In the genomic region with DNA sequence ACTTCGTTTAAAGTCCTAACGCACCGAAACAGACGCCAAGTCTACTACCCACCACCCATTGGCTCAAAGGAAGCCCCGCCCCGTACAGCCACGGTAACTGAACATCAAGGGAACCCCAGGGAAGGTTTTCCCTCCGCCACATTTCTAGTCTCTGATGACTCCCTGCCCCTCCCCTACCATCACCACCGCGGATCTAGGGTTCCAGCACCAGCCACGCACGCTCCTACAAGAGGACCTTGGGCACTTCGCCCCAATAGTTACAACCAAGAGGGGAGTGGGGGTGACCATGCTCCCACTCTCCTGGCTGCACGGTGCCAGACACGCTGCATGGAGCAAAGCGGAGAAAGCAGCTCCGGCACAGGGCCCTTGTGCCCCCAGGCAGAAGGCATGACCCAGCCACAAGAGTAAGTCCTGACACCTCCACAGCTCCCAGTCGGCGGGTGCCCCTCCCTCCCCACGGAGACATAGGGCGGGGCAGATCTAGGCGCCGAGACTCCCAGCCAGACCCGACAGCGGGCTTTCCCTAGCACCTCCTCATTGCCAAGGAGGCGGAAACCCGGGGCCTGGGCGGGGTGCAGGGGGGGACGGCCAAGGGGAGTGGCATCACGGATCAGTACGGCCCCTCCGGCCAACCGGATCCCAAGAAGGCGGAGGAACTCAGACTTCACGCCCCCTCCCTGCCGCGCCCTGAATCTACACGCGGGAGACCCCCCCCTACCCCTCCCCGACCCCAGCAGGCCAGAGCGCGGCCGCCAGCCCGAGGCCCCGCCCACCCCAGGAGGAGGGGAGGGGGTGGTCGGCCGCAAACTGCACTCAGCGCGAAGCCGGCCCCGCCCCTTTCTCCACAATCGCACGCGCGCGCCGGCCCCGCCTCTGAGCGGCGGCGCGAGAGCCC, we compare ENCODE assay signal across 1 cellular context.
TF ChIP-seq lines count a peak whose summit lies in the region.

No MANE protein-coding gene starts in this region.

TF ChIP-seq in HEK293, 187 proteins besides CTCF, POLR2A, EP300 and RAD21 (continued from another document and continues in another):
- TF ChIP-seq ZXDB (tag by site-specific recombination; IDR thresholded peaks at IDR 0.05) (peak; percentile 100), ZBTB17 (tag by site-specific recombination; IDR thresholded peaks at IDR 0.05) (peak; percentile 99), ZNF670 (tag by site-specific recombination; IDR thresholded peaks at IDR 0.05; ENCODE audit: low read depth) (no peak), ZBTB8A (tag by site-specific recombination; IDR thresholded peaks at IDR 0.05) (peak; percentile 90), ZNF157 (tag by site-specific recombination; IDR thresholded peaks at IDR 0.05) (no peak), ZNF433 (tag by site-specific recombination; IDR thresholded peaks at IDR 0.05; ENCODE audit: low read depth) (no peak), ZNF521 (tag by site-specific recombination; IDR thresholded peaks at IDR 0.05) (no peak), EGR2 (tag by site-specific recombination; IDR thresholded peaks at IDR 0.05; ENCODE audit: low read depth) (no peak), ZBTB21 (tag by site-specific recombination; IDR thresholded peaks at IDR 0.05) (peak; percentile 51; the same call in 1 of the 2 replicates), BCL11A (tag by site-specific recombination; IDR thresholded peaks at IDR 0.05; ENCODE audit: low read depth) (no peak), ZFP37 (tag by site-specific recombination; IDR thresholded peaks at IDR 0.05) (no peak), ZNF677 (tag by site-specific recombination; IDR thresholded peaks at IDR 0.05) (no peak), ZNF501 (tag by site-specific recombination; IDR thresholded peaks at IDR 0.05) (peak; percentile 69; the same call in 1 of the 2 replicates), ZSCAN16 (tag by site-specific recombination; IDR thresholded peaks at IDR 0.05) (no peak), ZNF544 (tag by site-specific recombination; IDR thresholded peaks at IDR 0.05) (no peak), SP7 (tag by site-specific recombination; IDR thresholded peaks at IDR 0.05) (peak; percentile 93), ZNF155 (tag by site-specific recombination; IDR thresholded peaks at IDR 0.05) (no peak), KLF16 (tag by site-specific recombination; IDR thresholded peaks at IDR 0.05) (peak; percentile 81), ZNF221 (tag by site-specific recombination; IDR thresholded peaks at IDR 0.05; ENCODE audit: borderline replicate concordance) (no peak), ZNF830 (tag by site-specific recombination; IDR thresholded peaks at IDR 0.05; ENCODE audit: low read depth) (no peak), ZNF658 (tag by site-specific recombination; IDR thresholded peaks at IDR 0.05) (no peak), ZNF843 (tag by site-specific recombination; IDR thresholded peaks at IDR 0.05) (peak; percentile 56; the same call in 1 of the 2 replicates), ZFP41 (tag by site-specific recombination; IDR thresholded peaks at IDR 0.05; ENCODE audit: borderline replicate concordance) (no peak), TCF7L2 (IDR thresholded peaks at IDR 0.05; ENCODE audit: borderline replicate concordance, low read depth, low read length) (no peak), IKZF3 (tag by site-specific recombination; IDR thresholded peaks at IDR 0.05) (peak; percentile 78), ZBTB20 (tag by site-specific recombination; IDR thresholded peaks at IDR 0.05) (peak; percentile 97), GLIS1 (tag by site-specific recombination; IDR thresholded peaks at IDR 0.05) (peak; percentile 85), ZNF426 (tag by site-specific recombination; IDR thresholded peaks at IDR 0.05) (no peak), OVOL3 (tag by site-specific recombination; IDR thresholded peaks at IDR 0.05) (no peak), ZNF473 (tag by site-specific recombination; IDR thresholded peaks at IDR 0.05) (no peak), ZNF16 (tag by site-specific recombination; IDR thresholded peaks at IDR 0.05; ENCODE audit: low read depth) (no peak), ZNF837 (tag by site-specific recombination; IDR thresholded peaks at IDR 0.05) (no peak), SCRT1 (tag by site-specific recombination; IDR thresholded peaks at IDR 0.05; ENCODE audit: borderline replicate concordance) (no peak), SP3 (tag by site-specific recombination; IDR thresholded peaks at IDR 0.05) (peak; percentile 93), BCL11B (tag by site-specific recombination; IDR thresholded peaks at IDR 0.05; ENCODE audit: low read depth) (peak; percentile 76), WT1 (tag by site-specific recombination; IDR thresholded peaks at IDR 0.05) (peak; percentile 82), HOXD13 (CRISPR knock-in tag; IDR thresholded peaks at IDR 0.05; ENCODE audit: borderline replicate concordance) (no peak), ZFP69B (tag by site-specific recombination; IDR thresholded peaks at IDR 0.05) (peak; percentile 32; the same call in 1 of the 2 replicates)
- TF ChIP-seq, protein P1, sequence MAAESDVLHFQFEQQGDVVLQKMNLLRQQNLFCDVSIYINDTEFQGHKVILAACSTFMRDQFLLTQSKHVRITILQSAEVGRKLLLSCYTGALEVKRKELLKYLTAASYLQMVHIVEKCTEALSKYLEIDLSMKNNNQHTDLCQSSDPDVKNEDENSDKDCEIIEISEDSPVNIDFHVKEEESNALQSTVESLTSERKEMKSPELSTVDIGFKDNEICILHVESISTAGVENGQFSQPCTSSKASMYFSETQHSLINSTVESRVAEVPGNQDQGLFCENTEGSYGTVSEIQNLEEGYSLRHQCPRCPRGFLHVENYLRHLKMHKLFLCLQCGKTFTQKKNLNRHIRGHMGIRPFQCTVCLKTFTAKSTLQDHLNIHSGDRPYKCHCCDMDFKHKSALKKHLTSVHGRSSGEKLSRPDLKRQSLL (tag by site-specific recombination; IDR thresholded peaks at IDR 0.05) = no peak; the same call in 1 of the 2 replicates
- TF ChIP-seq, protein P2, sequence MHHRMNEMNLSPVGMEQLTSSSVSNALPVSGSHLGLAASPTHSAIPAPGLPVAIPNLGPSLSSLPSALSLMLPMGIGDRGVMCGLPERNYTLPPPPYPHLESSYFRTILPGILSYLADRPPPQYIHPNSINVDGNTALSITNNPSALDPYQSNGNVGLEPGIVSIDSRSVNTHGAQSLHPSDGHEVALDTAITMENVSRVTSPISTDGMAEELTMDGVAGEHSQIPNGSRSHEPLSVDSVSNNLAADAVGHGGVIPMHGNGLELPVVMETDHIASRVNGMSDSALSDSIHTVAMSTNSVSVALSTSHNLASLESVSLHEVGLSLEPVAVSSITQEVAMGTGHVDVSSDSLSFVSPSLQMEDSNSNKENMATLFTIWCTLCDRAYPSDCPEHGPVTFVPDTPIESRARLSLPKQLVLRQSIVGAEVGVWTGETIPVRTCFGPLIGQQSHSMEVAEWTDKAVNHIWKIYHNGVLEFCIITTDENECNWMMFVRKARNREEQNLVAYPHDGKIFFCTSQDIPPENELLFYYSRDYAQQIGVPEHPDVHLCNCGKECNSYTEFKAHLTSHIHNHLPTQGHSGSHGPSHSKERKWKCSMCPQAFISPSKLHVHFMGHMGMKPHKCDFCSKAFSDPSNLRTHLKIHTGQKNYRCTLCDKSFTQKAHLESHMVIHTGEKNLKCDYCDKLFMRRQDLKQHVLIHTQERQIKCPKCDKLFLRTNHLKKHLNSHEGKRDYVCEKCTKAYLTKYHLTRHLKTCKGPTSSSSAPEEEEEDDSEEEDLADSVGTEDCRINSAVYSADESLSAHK (tag by site-specific recombination; IDR thresholded peaks at IDR 0.05) = no peak
- TF ChIP-seq, protein P3, sequence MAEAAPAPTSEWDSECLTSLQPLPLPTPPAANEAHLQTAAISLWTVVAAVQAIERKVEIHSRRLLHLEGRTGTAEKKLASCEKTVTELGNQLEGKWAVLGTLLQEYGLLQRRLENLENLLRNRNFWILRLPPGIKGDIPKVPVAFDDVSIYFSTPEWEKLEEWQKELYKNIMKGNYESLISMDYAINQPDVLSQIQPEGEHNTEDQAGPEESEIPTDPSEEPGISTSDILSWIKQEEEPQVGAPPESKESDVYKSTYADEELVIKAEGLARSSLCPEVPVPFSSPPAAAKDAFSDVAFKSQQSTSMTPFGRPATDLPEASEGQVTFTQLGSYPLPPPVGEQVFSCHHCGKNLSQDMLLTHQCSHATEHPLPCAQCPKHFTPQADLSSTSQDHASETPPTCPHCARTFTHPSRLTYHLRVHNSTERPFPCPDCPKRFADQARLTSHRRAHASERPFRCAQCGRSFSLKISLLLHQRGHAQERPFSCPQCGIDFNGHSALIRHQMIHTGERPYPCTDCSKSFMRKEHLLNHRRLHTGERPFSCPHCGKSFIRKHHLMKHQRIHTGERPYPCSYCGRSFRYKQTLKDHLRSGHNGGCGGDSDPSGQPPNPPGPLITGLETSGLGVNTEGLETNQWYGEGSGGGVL (tag by site-specific recombination; IDR thresholded peaks at IDR 0.05) = peak; percentile 78
- TF ChIP-seq, protein P4, sequence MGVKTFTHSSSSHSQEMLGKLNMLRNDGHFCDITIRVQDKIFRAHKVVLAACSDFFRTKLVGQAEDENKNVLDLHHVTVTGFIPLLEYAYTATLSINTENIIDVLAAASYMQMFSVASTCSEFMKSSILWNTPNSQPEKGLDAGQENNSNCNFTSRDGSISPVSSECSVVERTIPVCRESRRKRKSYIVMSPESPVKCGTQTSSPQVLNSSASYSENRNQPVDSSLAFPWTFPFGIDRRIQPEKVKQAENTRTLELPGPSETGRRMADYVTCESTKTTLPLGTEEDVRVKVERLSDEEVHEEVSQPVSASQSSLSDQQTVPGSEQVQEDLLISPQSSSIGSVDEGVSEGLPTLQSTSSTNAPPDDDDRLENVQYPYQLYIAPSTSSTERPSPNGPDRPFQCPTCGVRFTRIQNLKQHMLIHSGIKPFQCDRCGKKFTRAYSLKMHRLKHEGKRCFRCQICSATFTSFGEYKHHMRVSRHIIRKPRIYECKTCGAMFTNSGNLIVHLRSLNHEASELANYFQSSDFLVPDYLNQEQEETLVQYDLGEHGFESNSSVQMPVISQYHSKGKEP (tag by site-specific recombination; IDR thresholded peaks at IDR 0.05) = no peak
- TF ChIP-seq, protein P5, sequence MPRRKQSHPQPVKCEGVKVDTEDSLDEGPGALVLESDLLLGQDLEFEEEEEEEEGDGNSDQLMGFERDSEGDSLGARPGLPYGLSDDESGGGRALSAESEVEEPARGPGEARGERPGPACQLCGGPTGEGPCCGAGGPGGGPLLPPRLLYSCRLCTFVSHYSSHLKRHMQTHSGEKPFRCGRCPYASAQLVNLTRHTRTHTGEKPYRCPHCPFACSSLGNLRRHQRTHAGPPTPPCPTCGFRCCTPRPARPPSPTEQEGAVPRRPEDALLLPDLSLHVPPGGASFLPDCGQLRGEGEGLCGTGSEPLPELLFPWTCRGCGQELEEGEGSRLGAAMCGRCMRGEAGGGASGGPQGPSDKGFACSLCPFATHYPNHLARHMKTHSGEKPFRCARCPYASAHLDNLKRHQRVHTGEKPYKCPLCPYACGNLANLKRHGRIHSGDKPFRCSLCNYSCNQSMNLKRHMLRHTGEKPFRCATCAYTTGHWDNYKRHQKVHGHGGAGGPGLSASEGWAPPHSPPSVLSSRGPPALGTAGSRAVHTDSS (tag by site-specific recombination; IDR thresholded peaks at IDR 0.05) = no peak
- TF ChIP-seq, protein P6, sequence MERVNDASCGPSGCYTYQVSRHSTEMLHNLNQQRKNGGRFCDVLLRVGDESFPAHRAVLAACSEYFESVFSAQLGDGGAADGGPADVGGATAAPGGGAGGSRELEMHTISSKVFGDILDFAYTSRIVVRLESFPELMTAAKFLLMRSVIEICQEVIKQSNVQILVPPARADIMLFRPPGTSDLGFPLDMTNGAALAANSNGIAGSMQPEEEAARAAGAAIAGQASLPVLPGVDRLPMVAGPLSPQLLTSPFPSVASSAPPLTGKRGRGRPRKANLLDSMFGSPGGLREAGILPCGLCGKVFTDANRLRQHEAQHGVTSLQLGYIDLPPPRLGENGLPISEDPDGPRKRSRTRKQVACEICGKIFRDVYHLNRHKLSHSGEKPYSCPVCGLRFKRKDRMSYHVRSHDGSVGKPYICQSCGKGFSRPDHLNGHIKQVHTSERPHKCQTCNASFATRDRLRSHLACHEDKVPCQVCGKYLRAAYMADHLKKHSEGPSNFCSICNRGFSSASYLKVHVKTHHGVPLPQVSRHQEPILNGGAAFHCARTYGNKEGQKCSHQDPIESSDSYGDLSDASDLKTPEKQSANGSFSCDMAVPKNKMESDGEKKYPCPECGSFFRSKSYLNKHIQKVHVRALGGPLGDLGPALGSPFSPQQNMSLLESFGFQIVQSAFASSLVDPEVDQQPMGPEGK (tag by site-specific recombination; IDR thresholded peaks at IDR 0.05) = peak; percentile 100
- TF ChIP-seq, protein P7, sequence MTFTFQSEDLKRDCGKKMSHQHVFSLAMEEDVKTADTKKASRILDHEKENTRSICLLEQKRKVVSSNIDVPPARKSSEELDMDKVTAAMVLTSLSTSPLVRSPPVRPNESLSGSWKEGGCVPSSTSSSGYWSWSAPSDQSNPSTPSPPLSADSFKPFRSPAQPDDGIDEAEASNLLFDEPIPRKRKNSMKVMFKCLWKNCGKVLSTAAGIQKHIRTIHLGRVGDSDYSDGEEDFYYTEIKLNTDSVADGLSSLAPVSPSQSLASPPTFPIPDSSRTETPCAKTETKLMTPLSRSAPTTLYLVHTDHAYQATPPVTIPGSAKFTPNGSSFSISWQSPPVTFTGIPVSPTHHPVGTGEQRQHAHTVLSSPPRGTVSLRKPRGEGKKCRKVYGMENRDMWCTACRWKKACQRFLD (tag by site-specific recombination; IDR thresholded peaks at IDR 0.05) = no peak
- TF ChIP-seq, protein P8, sequence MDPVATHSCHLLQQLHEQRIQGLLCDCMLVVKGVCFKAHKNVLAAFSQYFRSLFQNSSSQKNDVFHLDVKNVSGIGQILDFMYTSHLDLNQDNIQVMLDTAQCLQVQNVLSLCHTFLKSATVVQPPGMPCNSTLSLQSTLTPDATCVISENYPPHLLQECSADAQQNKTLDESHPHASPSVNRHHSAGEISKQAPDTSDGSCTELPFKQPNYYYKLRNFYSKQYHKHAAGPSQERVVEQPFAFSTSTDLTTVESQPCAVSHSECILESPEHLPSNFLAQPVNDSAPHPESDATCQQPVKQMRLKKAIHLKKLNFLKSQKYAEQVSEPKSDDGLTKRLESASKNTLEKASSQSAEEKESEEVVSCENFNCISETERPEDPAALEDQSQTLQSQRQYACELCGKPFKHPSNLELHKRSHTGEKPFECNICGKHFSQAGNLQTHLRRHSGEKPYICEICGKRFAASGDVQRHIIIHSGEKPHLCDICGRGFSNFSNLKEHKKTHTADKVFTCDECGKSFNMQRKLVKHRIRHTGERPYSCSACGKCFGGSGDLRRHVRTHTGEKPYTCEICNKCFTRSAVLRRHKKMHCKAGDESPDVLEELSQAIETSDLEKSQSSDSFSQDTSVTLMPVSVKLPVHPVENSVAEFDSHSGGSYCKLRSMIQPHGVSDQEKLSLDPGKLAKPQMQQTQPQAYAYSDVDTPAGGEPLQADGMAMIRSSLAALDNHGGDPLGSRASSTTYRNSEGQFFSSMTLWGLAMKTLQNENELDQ (tag by site-specific recombination; IDR thresholded peaks at IDR 0.05; ENCODE audit: low read depth) = no peak
- TF ChIP-seq, protein P9, sequence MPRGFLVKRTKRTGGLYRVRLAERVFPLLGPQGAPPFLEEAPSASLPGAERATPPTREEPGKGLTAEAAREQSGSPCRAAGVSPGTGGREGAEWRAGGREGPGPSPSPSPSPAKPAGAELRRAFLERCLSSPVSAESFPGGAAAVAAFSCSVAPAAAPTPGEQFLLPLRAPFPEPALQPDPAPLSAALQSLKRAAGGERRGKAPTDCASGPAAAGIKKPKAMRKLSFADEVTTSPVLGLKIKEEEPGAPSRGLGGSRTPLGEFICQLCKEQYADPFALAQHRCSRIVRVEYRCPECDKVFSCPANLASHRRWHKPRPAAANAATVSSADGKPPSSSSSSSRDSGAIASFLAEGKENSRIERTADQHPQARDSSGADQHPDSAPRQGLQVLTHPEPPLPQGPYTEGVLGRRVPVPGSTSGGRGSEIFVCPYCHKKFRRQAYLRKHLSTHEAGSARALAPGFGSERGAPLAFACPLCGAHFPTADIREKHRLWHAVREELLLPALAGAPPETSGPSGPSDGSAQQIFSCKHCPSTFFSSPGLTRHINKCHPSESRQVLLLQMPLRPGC (tag by site-specific recombination; IDR thresholded peaks at IDR 0.05) = peak; percentile 61
